8 cellular contexts compared by ENCODE assay signal in the genomic region with DNA sequence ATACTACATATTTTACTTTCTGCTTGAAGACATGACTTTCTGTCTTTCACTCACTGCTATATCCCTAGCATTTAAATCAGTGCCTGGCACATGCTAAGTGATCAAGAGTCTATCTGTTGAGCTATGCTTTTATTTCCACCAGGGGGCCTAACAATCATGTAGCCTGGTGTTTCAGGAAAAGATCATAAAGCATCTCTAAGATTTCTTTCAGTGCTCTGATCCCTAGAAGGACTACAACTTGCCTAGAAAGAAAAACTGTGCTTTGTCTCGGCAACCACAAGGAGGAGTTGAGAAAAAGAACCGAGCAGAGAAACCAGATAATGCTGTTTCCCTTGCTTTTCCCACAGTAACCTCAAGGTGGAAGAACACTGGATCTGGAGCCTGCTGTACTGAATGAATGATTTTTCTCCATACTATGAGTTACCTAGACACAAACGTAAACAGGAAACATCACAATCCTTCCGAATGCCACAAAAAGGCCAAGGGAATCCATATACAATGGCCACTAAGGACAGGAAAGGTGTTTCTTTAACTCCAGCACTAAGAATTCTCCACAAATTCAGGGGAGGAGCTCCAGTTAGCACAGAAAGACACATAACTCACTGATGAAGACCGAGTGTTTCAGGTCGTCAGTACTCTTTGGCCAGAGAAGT. TPM values are rescaled to one million over a fixed set of nuclear protein-coding genes. Genes with fewer than 3 reads are reported as not detected.
DNase-seq lines count a peak whose midpoint lies in the region; ATAC-seq and TF ChIP-seq lines count a peak whose summit lies in the region.

No MANE protein-coding gene starts in this region.

- peaks cover under 1% of the 10 kb centered on the region for H3K27me3 Mint-ChIP-seq in CD4-positive, alpha-beta T cell
- H3K27me3 Mint-ChIP-seq in naive thymus-derived CD4-positive, alpha-beta T cell: peaks cover 0 to under 1% (median 0%) of the 10 kb centered on the region in 5 donors

- POLR2A ChIA-PET in CD4-positive, alpha-beta T cell (lab: Charles Lee): interaction anchor here (1.1 to 2.8 kb wide), 5 partner anchors 13 to 790 kb away, joined by 5 to 48 read pairs (median 14); a partner anchor contains a TSS
- POLR2A ChIA-PET in naive thymus-derived CD4-positive, alpha-beta T cell (lab: Charles Lee): interaction anchor here (0.7 to 3.1 kb wide), 5 partner anchors 11 to 790 kb away, joined by 3 to 16 read pairs (median 3); a partner anchor contains a TSS

- peaks cover 21% of the 10 kb centered on the region for H3K36me3 Mint-ChIP-seq in CD4-positive, alpha-beta T cell (ENCODE audit: low read depth)
- peaks cover 0 to 13% (median 9%) of the 10 kb centered on the region in 5 donors for H3K36me3 Mint-ChIP-seq in naive thymus-derived CD4-positive, alpha-beta T cell

- H3K36me3 ChIP-seq in H7 (replicated peaks; ENCODE audit: control insufficient read depth, insufficient read depth, low read length): no peaks in the 10 kb centered on the region
- peaks cover 0 to 7% (median 0%) of the 10 kb centered on the region in 3 experiments for H3K36me3 ChIP-seq in naive thymus-derived CD4-positive, alpha-beta T cell (ENCODE audit: control insufficient read depth in 2 of 3, insufficient read depth in 3 of 3, low read length in 3 of 3)

- peak overlapping the region; percentile 90 for H3K4me3 ChIP-seq in H7 (ENCODE audit: insufficient read depth, low read depth, low read length)
- H3K4me3 ChIP-seq in naive thymus-derived CD4-positive, alpha-beta T cell (ENCODE audit: low read length): peak overlapping the region; percentile 85

- CTCF ChIA-PET in CD4-positive, alpha-beta T cell (lab: Charles Lee): interaction anchor here (0.6 to 2.0 kb wide), 7 partner anchors 13 to 101 kb away, joined by 3 to 15 read pairs (median 3); no protein-coding TSS in a partner anchor
- CTCF ChIA-PET in naive thymus-derived CD4-positive, alpha-beta T cell (lab: Charles Lee): interaction anchor here (0.5 to 5.9 kb wide), 6 partner anchors 8 to 325 kb away, joined by 3 to 53 read pairs (median 4); no protein-coding TSS in a partner anchor

- peaks cover 29% of the 10 kb centered on the region for H3K4me1 Mint-ChIP-seq in CD4-positive, alpha-beta T cell (ENCODE audit: low read depth)
- H3K4me1 Mint-ChIP-seq in naive thymus-derived CD4-positive, alpha-beta T cell: peaks cover 9 to 29% (median 23%) of the 10 kb centered on the region in 7 donors

- no peaks in the 10 kb centered on the region for H3K27me3 ChIP-seq in CD4-positive, alpha-beta T cell (ENCODE audit: control insufficient read depth, insufficient read depth, low read length)
- no peaks in the 10 kb centered on the region for H3K27me3 ChIP-seq in H7 (ENCODE audit: control insufficient read depth, insufficient read depth, low read length)
- no peaks in the 10 kb centered on the region for H3K27me3 ChIP-seq in naive thymus-derived CD4-positive, alpha-beta T cell (ENCODE audit: control insufficient read depth in 2 of 2, insufficient read depth in 2 of 2, low read length in 2 of 2)

- peaks cover 16 to 18% of the 10 kb centered on the region in 2 donors for H3K4me1 ChIP-seq in naive thymus-derived CD4-positive, alpha-beta T cell (ENCODE audit: control insufficient read depth in 2 of 2, insufficient read depth in 2 of 2, low read length in 2 of 2)

- peak; percentile 80 for TF ChIP-seq CTCF in CD4-positive, alpha-beta T cell (IDR thresholded peaks at IDR 0.05)
- TF ChIP-seq CTCF in VCaP (conservative IDR thresholded peaks at IDR 0.05): peak; percentile 94

- ATAC-seq in CD4-positive, alpha-beta T cell (ENCODE audit: poor library complexity): peak; percentile 27
- ATAC-seq in naive thymus-derived CD4-positive, alpha-beta T cell: peak; percentile 23
- no peak for ATAC-seq in HG03039 (IDR thresholded peaks at IDR 0.05; ENCODE audit: unreplicated experiment)
- no peak for ATAC-seq in HG02798 (IDR thresholded peaks at IDR 0.05; ENCODE audit: poor library complexity, unreplicated experiment)

- no peak overlapping the region for H3K4me3 Mint-ChIP-seq in CD4-positive, alpha-beta T cell
- H3K4me3 Mint-ChIP-seq in naive thymus-derived CD4-positive, alpha-beta T cell: no peak overlapping the region

- intact Hi-C loops in CD4-positive, alpha-beta T cell (cut with DNase I, micrococcal nuclease): loop anchor here (1.0 to 10.0 kb wide), 14 partner anchors 12 to 1985 kb away; a partner anchor contains a TSS
- intact Hi-C loops in naive thymus-derived CD4-positive, alpha-beta T cell (cut with micrococcal nuclease): loop anchor here (1.0 to 10.0 kb wide), 16 partner anchors 12 to 1987 kb away; a partner anchor contains a TSS

- peak overlapping the region; percentile 99 for H3K27ac ChIP-seq in CD4-positive, alpha-beta T cell (ENCODE audit: low read depth, low read length)
- peak overlapping the region; percentile 82 for H3K27ac ChIP-seq in VCaP
- H3K27ac ChIP-seq in naive thymus-derived CD4-positive, alpha-beta T cell (ENCODE audit: low read depth, low read length): peak overlapping the region; percentile 99

- H3K9me3 ChIP-seq in CD4-positive, alpha-beta T cell (ENCODE audit: control insufficient read depth, low read length): no peaks in the 10 kb centered on the region
- H3K9me3 ChIP-seq in naive thymus-derived CD4-positive, alpha-beta T cell (ENCODE audit: control insufficient read depth in 2 of 3, low read length in 3 of 3): no peaks in the 10 kb centered on the region

- H3K9me3 Mint-ChIP-seq in CD4-positive, alpha-beta T cell: no peaks in the 10 kb centered on the region
- peaks cover 0 to 5% (median 0%) of the 10 kb centered on the region in 11 donors for H3K9me3 Mint-ChIP-seq in naive thymus-derived CD4-positive, alpha-beta T cell

- peak in 4 of 10 experiments; percentile 3 to 24 (median 9) for DNase-seq in CD4-positive, alpha-beta T cell
- DNase-seq in H7 (peak; percentile 55), NCI-H2196 treated with DMSO at 0.1 percent for 48 hours (lab: John Stamatoyannopoulos, UW; ENCODE audit: unreplicated experiment) (peak; percentile 55), fibroblast of peridontal ligament (ENCODE audit: extremely low read depth) (peak; percentile 97)
- peak in 7 of 9 donors; percentile 52 to 71 (median 60) for DNase-seq in naive thymus-derived CD4-positive, alpha-beta T cell

- H3K27ac Mint-ChIP-seq in CD4-positive, alpha-beta T cell: no peak overlapping the region
- no peak overlapping the region for H3K27ac Mint-ChIP-seq in naive thymus-derived CD4-positive, alpha-beta T cell

RNA-seq across cellular contexts. Expression of a gene that starts 1.2 kb away (rescaled TPM):
- 10 to 100 TPM; 70.7 to 77.4 TPM for total RNA-seq in CD4-positive, alpha-beta T cell
- 44.0 and 44.9 TPM in 2 replicates for total RNA-seq in H7 (2014; rRNA removed; shearing (Covaris generic))
- total RNA-seq in naive thymus-derived CD4-positive, alpha-beta T cell: 10 to 100 TPM in 4 of 5 experiments, 1 to 10 TPM in 1; 8.0 to 58.4 (median 33.4) TPM
- polyA plus RNA-seq in naive thymus-derived CD4-positive, alpha-beta T cell: 10 to 100 TPM; 25.4 to 32.3 TPM

Comparison
In these comparisons a context has a peak if more than half of its experiments do, and no peak if none do; other contexts are left out.
1. ATAC-seq: peak in CD4-positive, alpha-beta T cell (single experiment) and naive thymus-derived CD4-positive, alpha-beta T cell (single experiment); none in HG03039 (single experiment) and HG02798 (single experiment).
2. Peak in every context shown above with its lines, with median percentiles within 50 percentile points of each other: H3K27ac ChIP-seq.